Comparison of ENCODE assay signal across 24 cellular contexts in genomic region chr12:116065561-116065960, GRCh38.
DNase-seq lines count a peak whose midpoint lies in the region; ATAC-seq and TF ChIP-seq lines count a peak whose summit lies in the region.
"Had no signal": no experiment of that assay in that cellular context is flagged by ENCODE, and none has a peak within 500 bp of the region (broad histone marks: within the 10 kb centered on the region; RNA-seq: fewer than 3 reads in every experiment).

No MANE protein-coding gene starts in this region.

- H3K4me1 Mint-ChIP-seq in natural killer cell treated with Interleukin-12 subunit alpha and Interleukin-12 subunit beta and Interleukin-15 and Interleukin-18, amount 100 ng/mL, for 72 hours (ENCODE audit: low read depth in 2 of 2): peaks cover 41 to 58% of the 10 kb centered on the region in 2 donors
- H3K4me1 Mint-ChIP-seq in natural killer cell: peaks cover 43 to 49% of the 10 kb centered on the region in 2 donors
- peaks cover 42% of the 10 kb centered on the region for H3K4me1 Mint-ChIP-seq in activated CD4-positive, alpha-beta T cell treated with anti-CD3 and anti-CD28 coated beads for 36 hours

- no peaks in the 10 kb centered on the region for H3K36me3 Mint-ChIP-seq in natural killer cell treated with Interleukin-12 subunit alpha and Interleukin-12 subunit beta and Interleukin-15 and Interleukin-18, amount 100 ng/mL, for 72 hours
- H3K36me3 Mint-ChIP-seq in natural killer cell: no peaks in the 10 kb centered on the region
- no peaks in the 10 kb centered on the region for H3K36me3 Mint-ChIP-seq in activated CD4-positive, alpha-beta T cell treated with anti-CD3 and anti-CD28 coated beads for 36 hours (ENCODE audit: low read depth)

- DNase-seq in natural killer cell treated with Interleukin-12 subunit alpha and Interleukin-12 subunit beta and Interleukin-15 and Interleukin-18, amount 100 ng/mL, for 72 hours (ENCODE audit: low spot score): no peak
- DNase-seq in natural killer cell: no peak
- DNase-seq in hepatocyte (ENCODE audit: low spot score): peak; percentile 4
- DNase-seq in smooth muscle cell (lab: John Stamatoyannopoulos, UW; ENCODE audit: unreplicated experiment): no peak
- DNase-seq in activated CD4-positive, alpha-beta T cell treated with anti-CD3 and anti-CD28 coated beads for 36 hours: no peak
- DNase-seq in NCI-H128 (lab: John Stamatoyannopoulos, UW; ENCODE audit: unreplicated experiment): no peak
- DNase-seq: activated CD4-positive, alpha-beta T cell treated with anti-CD3 and anti-CD28 coated beads for 1 hour; cerebellar nuclear complex; effector memory CD4-positive, alpha-beta T cell; foreskin fibroblast; hypothalamus; KBM-7; kidney glomerular epithelial cell; midbrain; NCI-H1105 treated with DMSO at 0.1 percent for 48 hours; NCI-H2107; NCI-H526; nucleus accumbens; stimulated activated CD4-positive, alpha-beta T cell treated with anti-CD3 and anti-CD28 coated beads, Interleukin-1b, Interleukin-23, amount 100 ng/mL, for 48 hours; T-helper 9 cell; upper lobe of right lung had no signal

- H2AFZ ChIP-seq in hepatocyte (no peak overlapping the region), smooth muscle cell (ENCODE audit: low read depth) (no peak overlapping the region)

- TF ChIP-seq CTCF in natural killer cell (IDR thresholded peaks at IDR 0.05) (no peak), VCaP (conservative IDR thresholded peaks at IDR 0.05) (no peak), hepatocyte (IDR thresholded peaks at IDR 0.05; ENCODE audit: poor library complexity) (no peak), smooth muscle cell (IDR thresholded peaks at IDR 0.05; ENCODE audit: borderline replicate concordance, insufficient read depth, poor library complexity, severe bottlenecking) (no peak)

- no peaks in the 10 kb centered on the region for H3K9me2 ChIP-seq in hepatocyte (replicated peaks; ENCODE audit: insufficient read depth)

- H3K4me3 Mint-ChIP-seq in natural killer cell treated with Interleukin-12 subunit alpha and Interleukin-12 subunit beta and Interleukin-15 and Interleukin-18, amount 100 ng/mL, for 72 hours: peak overlapping the region; percentile 8
- H3K4me3 Mint-ChIP-seq in natural killer cell: no peak overlapping the region
- no peak overlapping the region for H3K4me3 Mint-ChIP-seq in activated CD4-positive, alpha-beta T cell treated with anti-CD3 and anti-CD28 coated beads for 36 hours

- H3K4me3 ChIP-seq in hepatocyte (no peak overlapping the region), smooth muscle cell (no peak overlapping the region)
- H3K4me3 ChIP-seq: right atrium auricular region, upper lobe of right lung had no signal

- ATAC-seq in natural killer cell treated with Interleukin-12 subunit alpha and Interleukin-12 subunit beta and Interleukin-15 and Interleukin-18, amount 100 ng/mL, for 72 hours: no peak
- no peak for ATAC-seq in natural killer cell
- ATAC-seq in activated CD4-positive, alpha-beta T cell treated with anti-CD3 and anti-CD28 coated beads for 36 hours: no peak
- no peak for ATAC-seq in GM18867 (IDR thresholded peaks at IDR 0.05; ENCODE audit: unreplicated experiment)
- ATAC-seq: upper lobe of right lung had no signal

- H3K9me3 Mint-ChIP-seq in natural killer cell treated with Interleukin-12 subunit alpha and Interleukin-12 subunit beta and Interleukin-15 and Interleukin-18, amount 100 ng/mL, for 72 hours: peaks cover 3% of the 10 kb centered on the region
- no peaks in the 10 kb centered on the region for H3K9me3 Mint-ChIP-seq in natural killer cell
- no peaks in the 10 kb centered on the region for H3K9me3 Mint-ChIP-seq in activated CD4-positive, alpha-beta T cell treated with anti-CD3 and anti-CD28 coated beads for 36 hours (ENCODE audit: low read depth)

- H3F3A ChIP-seq in smooth muscle cell (ENCODE audit: low read depth): peaks cover 22% of the 10 kb centered on the region

- peaks cover 10% of the 10 kb centered on the region for H3K4me1 ChIP-seq in hepatocyte (ENCODE audit: insufficient read depth)
- peaks cover 25% of the 10 kb centered on the region for H3K4me1 ChIP-seq in smooth muscle cell (ENCODE audit: low read depth)

- no peaks in the 10 kb centered on the region for H3K27me3 Mint-ChIP-seq in natural killer cell treated with Interleukin-12 subunit alpha and Interleukin-12 subunit beta and Interleukin-15 and Interleukin-18, amount 100 ng/mL, for 72 hours
- H3K27me3 Mint-ChIP-seq in natural killer cell (ENCODE audit: low read depth in 2 of 2): no peaks in the 10 kb centered on the region
- no peaks in the 10 kb centered on the region for H3K27me3 Mint-ChIP-seq in activated CD4-positive, alpha-beta T cell treated with anti-CD3 and anti-CD28 coated beads for 36 hours

- H3K79me2 ChIP-seq in hepatocyte (peaks cover 95% of the 10 kb centered on the region), smooth muscle cell (ENCODE audit: low read depth) (peaks cover 78% of the 10 kb centered on the region)

- no peaks in the 10 kb centered on the region for H3K27me3 ChIP-seq in hepatocyte
- no peaks in the 10 kb centered on the region for H3K27me3 ChIP-seq in smooth muscle cell (ENCODE audit: low read depth)
- H3K27me3 ChIP-seq: right atrium auricular region, upper lobe of right lung had no signal

- WGBS in hepatocyte (ENCODE audit: low lambda C conversion rate, missing lambda C conversion rate): 68% methylated on average over 1 of the region's 1 CpG
- 82% methylated on average over 1 of the region's 1 CpG for WGBS in smooth muscle cell (ENCODE audit: low lambda C conversion rate)

- H3K27ac ChIP-seq in VCaP: peak overlapping the region; percentile 44
- H3K27ac ChIP-seq in hepatocyte: no peak overlapping the region
- H3K27ac ChIP-seq in smooth muscle cell (ENCODE audit: low read depth): peak overlapping the region; percentile 14
- H3K27ac ChIP-seq: right atrium auricular region, upper lobe of right lung had no signal

- H3K9ac ChIP-seq in smooth muscle cell (ENCODE audit: low read depth): no peak overlapping the region

- intact Hi-C loops in natural killer cell (cut with micrococcal nuclease): loop anchor here (5.0 kb wide), 1 partner anchor 212 kb away; the partner anchor contains the start of gene MED13L
- intact Hi-C loops in activated CD4-positive, alpha-beta T cell treated with anti-CD3 and anti-CD28 coated beads for 36 hours (cut with DNase I, micrococcal nuclease): loop anchor here in 1 of 2 experiments (10.0 kb wide), 1 partner anchor 129 kb away; no protein-coding TSS in a partner anchor

- peaks cover 63% of the 10 kb centered on the region for H4K20me1 ChIP-seq in hepatocyte (ENCODE audit: insufficient read depth, poor library complexity, severe bottlenecking)
- H4K20me1 ChIP-seq in smooth muscle cell (ENCODE audit: low read depth): peaks cover 87% of the 10 kb centered on the region

- H3K36me3 ChIP-seq in hepatocyte (replicated peaks; ENCODE audit: insufficient read depth, low read depth): no peaks in the 10 kb centered on the region
- H3K36me3 ChIP-seq in smooth muscle cell (ENCODE audit: low read depth): no peaks in the 10 kb centered on the region
- H3K36me3 ChIP-seq: right atrium auricular region, upper lobe of right lung had no signal

- H3K27ac Mint-ChIP-seq in natural killer cell treated with Interleukin-12 subunit alpha and Interleukin-12 subunit beta and Interleukin-15 and Interleukin-18, amount 100 ng/mL, for 72 hours: peak overlapping the region in 1 of 2 donors; percentile 89
- H3K27ac Mint-ChIP-seq in natural killer cell: no peak overlapping the region
- no peak overlapping the region for H3K27ac Mint-ChIP-seq in activated CD4-positive, alpha-beta T cell treated with anti-CD3 and anti-CD28 coated beads for 36 hours

- H3K9me3 ChIP-seq in hepatocyte (ENCODE audit: low read depth) (no peaks in the 10 kb centered on the region), smooth muscle cell (replicated peaks; ENCODE audit: low read depth) (no peaks in the 10 kb centered on the region)
- H3K9me3 ChIP-seq: right atrium auricular region, upper lobe of right lung had no signal

- CTCF ChIA-PET in activated CD4-positive, alpha-beta T cell treated with anti-CD3 and anti-CD28 coated beads for 36 hours (lab: Charles Lee): interaction anchor here (0.6 to 1.1 kb wide), 3 partner anchors 11 to 402 kb away, joined by 3 read pairs; no protein-coding TSS in a partner anchor

- POLR2A ChIA-PET in activated CD4-positive, alpha-beta T cell treated with anti-CD3 and anti-CD28 coated beads for 36 hours (lab: Charles Lee): no interaction called here

- peak overlapping the region; percentile 14 for H3K4me2 ChIP-seq in hepatocyte
- H3K4me2 ChIP-seq in smooth muscle cell: no peak overlapping the region
